ENCODE assay signal across 8 cellular contexts in the genomic region with DNA sequence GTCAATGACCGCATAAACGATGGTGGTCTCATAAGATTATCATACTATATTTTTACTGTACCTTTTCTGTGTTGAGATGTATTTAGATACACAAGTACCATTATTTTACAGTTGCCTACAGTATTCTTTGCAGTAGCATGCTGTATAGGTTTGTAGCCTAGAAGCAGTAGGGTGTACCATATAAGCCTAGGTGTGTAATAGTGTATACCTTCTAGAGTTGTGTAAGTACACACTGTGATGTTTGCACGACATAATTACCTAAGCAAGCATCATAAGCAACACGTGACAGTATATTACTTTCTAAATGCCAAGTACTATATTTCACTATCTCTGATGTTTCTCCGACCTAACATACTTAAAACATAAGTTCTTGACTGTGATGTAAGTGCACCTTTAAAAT. TPM values are rescaled to one million over a fixed set of nuclear protein-coding genes. Genes with fewer than 3 reads are reported as not detected.
A peak's percentile ranks its signal among the peaks of the same experiment; 100 is the strongest.
DNase-seq lines count a peak whose midpoint lies in the region; ATAC-seq, FAIRE-seq and TF ChIP-seq lines count a peak whose summit lies in the region.

No MANE protein-coding gene starts in this region.

- no peaks in the 10 kb centered on the region for H3K27me3 ChIP-seq in sigmoid colon

- peak; percentile 81 for FAIRE-seq in GM12891 (lab: Jason Lieb, UNC)

- intact Hi-C loops in sigmoid colon (cut with DNase I): loop anchor here (5.0 kb wide), 1 partner anchor 172 kb away; no protein-coding TSS in a partner anchor

- peaks cover 28% of the 10 kb centered on the region for H3K4me1 Mint-ChIP-seq in activated T-helper 17 cell treated with anti-CD3 and anti-CD28 coated beads, Interleukin-2, amount 50 U/mL, for 72 hours

- H3K4me1 ChIP-seq in sigmoid colon: peaks cover 0 to 7% (median 0%) of the 10 kb centered on the region in 4 donors

- H3K4me3 Mint-ChIP-seq in activated T-helper 17 cell treated with anti-CD3 and anti-CD28 coated beads, Interleukin-2, amount 50 U/mL, for 72 hours: peak overlapping the region; percentile 100

- H3K36me3 Mint-ChIP-seq in activated T-helper 17 cell treated with anti-CD3 and anti-CD28 coated beads, Interleukin-2, amount 50 U/mL, for 72 hours (ENCODE audit: low read depth): peaks cover 44% of the 10 kb centered on the region

- TF ChIP-seq CTCF in fibroblast of villous mesenchyme (IDR thresholded peaks at IDR 0.05; ENCODE audit: insufficient read depth, low read depth, low read length): no peak
- TF ChIP-seq CTCF in sigmoid colon (IDR thresholded peaks at IDR 0.05): no peak

- no peaks in the 10 kb centered on the region for H3K9me3 ChIP-seq in sigmoid colon

- H3K36me3 ChIP-seq in sigmoid colon: no peaks in the 10 kb centered on the region

- peak overlapping the region; percentile 30 to 72 (median 50) for H3K27ac ChIP-seq in sigmoid colon

- 38 to 56% methylated on average over 5 of the region's 5 CpGs for WGBS in sigmoid colon, 2 donors

- no peak for DNase-seq in GM12891 (ENCODE audit: insufficient read length, low spot score)
- DNase-seq in fibroblast of villous mesenchyme (ENCODE audit: low read depth): no peak
- DNase-seq in sigmoid colon: no peak
- DNase-seq in stimulated activated CD4-positive, alpha-beta T cell treated with anti-CD3 and anti-CD28 coated beads, Interleukin-4, amount 100 ng/mL, for 24 hours: no peak
- no peak for DNase-seq in stimulated activated CD4-positive, alpha-beta T cell treated with anti-CD3 and anti-CD28 coated beads, Interleukin-2, amount 100 ng/mL, for 48 hours
- DNase-seq in NCI-H1105 (lab: John Stamatoyannopoulos, UW): no peak

- H3K4me3 ChIP-seq in fibroblast of villous mesenchyme (ENCODE audit: low read depth, low read length) (peak overlapping the region; percentile 68), sigmoid colon (peak overlapping the region; percentile 5 to 52 (median 32))

- peak overlapping the region; percentile 80 for H3K27ac Mint-ChIP-seq in activated T-helper 17 cell treated with anti-CD3 and anti-CD28 coated beads, Interleukin-2, amount 50 U/mL, for 72 hours

- ATAC-seq in activated T-helper 17 cell treated with anti-CD3 and anti-CD28 coated beads, Interleukin-2, amount 50 U/mL, for 72 hours (replicated peaks): peak; percentile 54
- ATAC-seq in GM21360 (IDR thresholded peaks at IDR 0.05; ENCODE audit: unreplicated experiment): no peak

- H3K27me3 Mint-ChIP-seq in activated T-helper 17 cell treated with anti-CD3 and anti-CD28 coated beads, Interleukin-2, amount 50 U/mL, for 72 hours: no peaks in the 10 kb centered on the region

- no peak for TF ChIP-seq EP300 in sigmoid colon (IDR thresholded peaks at IDR 0.05)

- TF ChIP-seq POLR2A in GM12891 (IDR thresholded peaks at IDR 0.05; ENCODE audit: low read depth, low read length) (no peak), sigmoid colon (IDR thresholded peaks at IDR 0.05) (no peak)

- no peaks in the 10 kb centered on the region for H3K9me3 Mint-ChIP-seq in activated T-helper 17 cell treated with anti-CD3 and anti-CD28 coated beads, Interleukin-2, amount 50 U/mL, for 72 hours

TF ChIP-seq in GM12891, 5 proteins besides CTCF, POLR2A, EP300 and RAD21:
- TF ChIP-seq POU2F2 (IDR thresholded peaks at IDR 0.05; ENCODE audit: low read depth, low read length): no peak
- no peak for TF ChIP-seq SPI1 (IDR thresholded peaks at IDR 0.05; ENCODE audit: low read depth, low read length)
- no peak for TF ChIP-seq TAF1 (IDR thresholded peaks at IDR 0.05; ENCODE audit: low read depth, low read length)
- TF ChIP-seq POLR2AphosphoS5 (IDR thresholded peaks at IDR 0.05; ENCODE audit: low read depth, low read length): no peak

RNA-seq across cellular contexts. Expression of gene LPAR6, which starts 2.7 kb away (rescaled TPM):
- polyA plus RNA-seq in GM12891 (2012; ENCODE audit: low read depth, missing spikeins): 0.89 TPM
- 10 to 100 TPM; 13.9 to 35.1 TPM for total RNA-seq in activated T-helper 17 cell treated with anti-CD3 and anti-CD28 coated beads, Interleukin-2, amount 50 U/mL, for 72 hours
- total RNA-seq in fibroblast of villous mesenchyme: 10.3 and 16.4 TPM in 2 replicates
- 10 to 100 TPM; 11.5 to 24.2 (median 15.0) TPM for total RNA-seq in sigmoid colon
- 10 to 100 TPM; 11.4 to 16.2 (median 15.0) TPM for polyA plus RNA-seq in sigmoid colon
